Comparison of ENCODE assay signal across 11 cellular contexts in the genomic region with DNA sequence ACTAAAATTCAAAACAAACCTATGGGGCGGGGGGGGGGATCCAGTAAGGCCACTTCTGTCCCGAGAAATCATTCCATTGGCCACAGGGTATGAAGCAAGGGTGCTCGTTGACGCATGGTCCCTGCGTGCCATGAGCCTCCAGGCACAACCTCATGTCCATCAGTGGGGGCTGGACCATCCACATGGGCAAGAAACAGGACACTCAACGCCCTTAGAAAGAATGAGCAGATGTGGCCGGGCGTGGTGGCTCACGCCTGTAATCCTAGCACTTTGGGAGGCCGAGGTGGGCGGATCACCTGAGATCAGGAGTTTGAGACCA. TPM values are rescaled to one million over a fixed set of nuclear protein-coding genes. Genes with fewer than 3 reads are reported as not detected.
A peak's percentile ranks its signal among the peaks of the same experiment; 100 is the strongest.
DNase-seq lines count a peak whose midpoint lies in the region; ATAC-seq, FAIRE-seq and TF ChIP-seq lines count a peak whose summit lies in the region.
"Had no signal": no experiment of that assay in that cellular context is flagged by ENCODE, and none has a peak within 500 bp of the region (broad histone marks: within the 10 kb centered on the region; RNA-seq: fewer than 3 reads in every experiment).

No MANE protein-coding gene starts in this region.

- 0% methylated on average over 4 of the region's 11 CpGs for WGBS in right lobe of liver (ENCODE audit: insufficient coverage, low coverage, low lambda C conversion rate, missing lambda C conversion rate)

- H4K20me1 ChIP-seq in astrocyte (ENCODE audit: insufficient read depth, low read length), result no peaks in the 10 kb centered on the region

- no peak for TF ChIP-seq CTCF in astrocyte (IDR thresholded peaks at IDR 0.05; ENCODE audit: insufficient read depth, low read depth, low read length)
- TF ChIP-seq CTCF in right lobe of liver (IDR thresholded peaks at IDR 0.05), result no peak

- DNase-seq in T-helper 1 cell (no peak), astrocyte (ENCODE audit: low read depth) (peak; percentile 70), right lobe of liver (no peak), SKM-1 treated with dmso at 0.1 percent for 144 hours (lab: John Stamatoyannopoulos, UW; ENCODE audit: unreplicated experiment) (no peak), sciatic nerve (ENCODE audit: low spot score) (no peak), SHP77 treated with DMSO at 0.1 percent for 48 hours (lab: John Stamatoyannopoulos, UW) (no peak)
- DNase-seq: cortex of kidney, NCI-H146 had no signal

- TF ChIP-seq POLR2A in right lobe of liver (IDR thresholded peaks at IDR 0.05), result no peak

- peaks cover 44% of the 10 kb centered on the region for H3K36me3 ChIP-seq in astrocyte (ENCODE audit: insufficient read depth, low read length)
- H3K36me3 ChIP-seq in right lobe of liver, result peaks cover 20 to 53% (median 23%) of the 10 kb centered on the region in 4 donors
- H3K36me3 ChIP-seq in stomach smooth muscle (ENCODE audit: control insufficient read depth in 2 of 2, insufficient read depth in 2 of 2, low read length in 2 of 2), result peaks cover 14 to 31% of the 10 kb centered on the region in 2 donors

- FAIRE-seq in astrocyte (lab: Jason Lieb, UNC), result no peak

- H3K9ac ChIP-seq in astrocyte (ENCODE audit: low read length) (peak overlapping the region; percentile 52), stomach smooth muscle (ENCODE audit: low read length in 2 of 2) (no peak overlapping the region)

- H3K4me3 ChIP-seq in astrocyte (ENCODE audit: insufficient read depth, low read depth, low read length) (no peak overlapping the region), right lobe of liver (peak overlapping the region in 2 of 3 donors; percentile 14 to 31), stomach smooth muscle (ENCODE audit: low read length in 2 of 2) (no peak overlapping the region)

- H3K79me2 ChIP-seq in astrocyte (ENCODE audit: insufficient read depth, low read length), result no peaks in the 10 kb centered on the region

- intact Hi-C loops in right lobe of liver (cut with DNase I) (no loop called here), sciatic nerve (cut with DNase I) (no loop called here)

- no peaks in the 10 kb centered on the region for H3K36me3 Mint-ChIP-seq in T-helper 1 cell treated with Interleukin-12 subunit alpha and Interleukin-12 subunit beta and Interleukin-4 antibody, amounts not matched to agents 30 μg/mL and 1 μg/mL, for 36 hours (ENCODE audit: low read depth)
- peaks cover 10% of the 10 kb centered on the region for H3K36me3 Mint-ChIP-seq in astrocyte (ENCODE audit: low read depth, unreplicated experiment)

- H3K4me3 Mint-ChIP-seq in T-helper 1 cell treated with Interleukin-12 subunit alpha and Interleukin-12 subunit beta and Interleukin-4 antibody, amounts not matched to agents 30 μg/mL and 1 μg/mL, for 36 hours, result peak overlapping the region; percentile 65
- H3K4me3 Mint-ChIP-seq in astrocyte (ENCODE audit: unreplicated experiment), result no peak overlapping the region

- H3K27ac ChIP-seq in astrocyte (ENCODE audit: low read depth, low read length), result peak overlapping the region; percentile 70
- peak overlapping the region; percentile 78 to 92 (median 87) for H3K27ac ChIP-seq in right lobe of liver
- peak overlapping the region; percentile 89 for H3K27ac ChIP-seq in stomach smooth muscle (ENCODE audit: low read length)
- H3K27ac ChIP-seq: 22Rv1 had no signal

- H3K9me3 ChIP-seq in astrocyte (ENCODE audit: insufficient read depth, low read depth, low read length) (no peaks in the 10 kb centered on the region), right lobe of liver (no peaks in the 10 kb centered on the region), stomach smooth muscle (ENCODE audit: control insufficient read depth in 2 of 2, low read length in 2 of 2) (no peaks in the 10 kb centered on the region)

- H2AFZ ChIP-seq in astrocyte (ENCODE audit: low read depth, low read length), result peak overlapping the region; percentile 16

- ATAC-seq in right lobe of liver, result peak; percentile 14 to 38 (median 30)
- ATAC-seq in sciatic nerve, result no peak

- peaks cover 19% of the 10 kb centered on the region for H3K4me1 Mint-ChIP-seq in T-helper 1 cell treated with Interleukin-12 subunit alpha and Interleukin-12 subunit beta and Interleukin-4 antibody, amounts not matched to agents 30 μg/mL and 1 μg/mL, for 36 hours (ENCODE audit: low read depth)
- peaks cover 9% of the 10 kb centered on the region for H3K4me1 Mint-ChIP-seq in astrocyte (ENCODE audit: low read depth, unreplicated experiment)

- H3K4me1 ChIP-seq in astrocyte (ENCODE audit: insufficient read depth, low read length) (peaks cover 34% of the 10 kb centered on the region), right lobe of liver (peaks cover 0 to 61% (median 28%) of the 10 kb centered on the region in 4 donors), stomach smooth muscle (ENCODE audit: control insufficient read depth, insufficient read depth, low read length) (peaks cover 43% of the 10 kb centered on the region)

- H3K27ac Mint-ChIP-seq in T-helper 1 cell treated with Interleukin-12 subunit alpha and Interleukin-12 subunit beta and Interleukin-4 antibody, amounts not matched to agents 30 μg/mL and 1 μg/mL, for 36 hours, result peak overlapping the region; percentile 87
- no peak overlapping the region for H3K27ac Mint-ChIP-seq in astrocyte (ENCODE audit: unreplicated experiment)

- H3K9me3 Mint-ChIP-seq in T-helper 1 cell treated with Interleukin-12 subunit alpha and Interleukin-12 subunit beta and Interleukin-4 antibody, amounts not matched to agents 30 μg/mL and 1 μg/mL, for 36 hours, result no peaks in the 10 kb centered on the region
- H3K9me3 Mint-ChIP-seq in astrocyte (ENCODE audit: unreplicated experiment), result peaks cover 7% of the 10 kb centered on the region

- no peaks in the 10 kb centered on the region for H3K27me3 Mint-ChIP-seq in T-helper 1 cell treated with Interleukin-12 subunit alpha and Interleukin-12 subunit beta and Interleukin-4 antibody, amounts not matched to agents 30 μg/mL and 1 μg/mL, for 36 hours (ENCODE audit: low read depth)
- no peaks in the 10 kb centered on the region for H3K27me3 Mint-ChIP-seq in astrocyte (ENCODE audit: low read depth, unreplicated experiment)

- H3K27me3 ChIP-seq in astrocyte (ENCODE audit: insufficient read depth, low read length) (no peaks in the 10 kb centered on the region), right lobe of liver (no peaks in the 10 kb centered on the region), stomach smooth muscle (ENCODE audit: control insufficient read depth in 1 of 2, insufficient read depth in 2 of 2, low read length in 2 of 2) (no peaks in the 10 kb centered on the region)

- H3K4me2 ChIP-seq in astrocyte (ENCODE audit: low read length), result peak overlapping the region; percentile 60

RNA-seq across cellular contexts. Expression of gene TGM2, which starts 12.1 kb away (rescaled TPM):
- total RNA-seq in astrocyte (48.2 and 98.9 TPM in 2 replicates), right lobe of liver (100 to 1,000 TPM; 135 to 940 (median 474) TPM), sciatic nerve (70.3 TPM)

Comparison
In these comparisons a context has a peak if more than half of its experiments do, and no peak if none do; other contexts are left out.
1. H3K4me3 ChIP-seq: peak in right lobe of liver (2 of 3); none in astrocyte (single experiment) and stomach smooth muscle (0 of 2).
2. Peak in every context shown above with its lines, with median percentiles within 50 percentile points of each other: H3K27ac ChIP-seq.